ENCODE assay signal across 17 cellular contexts in the genomic region with DNA sequence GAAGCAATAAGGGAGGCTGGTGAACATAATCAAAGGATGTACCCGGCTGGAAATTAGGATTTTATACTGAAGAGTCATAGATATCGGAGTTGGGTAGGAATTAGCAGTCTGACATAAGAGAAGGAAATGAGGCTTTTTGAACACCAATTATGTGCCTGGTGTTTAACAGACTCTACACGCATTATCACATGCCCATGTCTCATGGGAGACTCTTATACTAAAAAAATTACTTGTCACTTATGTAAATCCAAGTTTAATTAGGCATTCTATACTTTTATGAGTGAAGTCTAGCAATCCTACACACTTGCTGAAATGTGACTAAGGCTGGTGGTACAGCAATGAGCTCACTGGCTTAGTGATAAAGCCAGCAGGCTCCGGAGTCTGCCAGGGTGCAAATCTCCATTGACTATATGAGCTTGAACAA.
"Had no signal": no experiment of that assay in that cellular context is flagged by ENCODE, and none has a peak within 500 bp of the region (broad histone marks: within the 10 kb centered on the region; RNA-seq: fewer than 3 reads in every experiment).

No MANE protein-coding gene starts in this region.

- H3K4me1 ChIP-seq: prostate gland had no signal

- H3K9me3 ChIP-seq: prostate gland had no signal

- H3K9me3 Mint-ChIP-seq: activated CD8-positive, alpha-beta T cell treated with anti-CD3 and anti-CD28 coated beads for 36 hours; activated naive CD8-positive, alpha-beta T cell treated with anti-CD3 and anti-CD28 coated beads, Interleukin-2, amount 50 U/mL, for 24 hours; activated T-helper 1 cell treated with anti-CD3 and anti-CD28 coated beads, Interleukin-12 subunit alpha, Interleukin-12 subunit beta, Interleukin-2, Interleukin-4 antibody, amounts not matched to agents 30 ng/mL and 10 ng/mL and 1 ng/mL, durations not matched to agents 14 hours and 24 hours and 36 hours; central memory CD8-positive, alpha-beta T cell; nephron progenitor cell; type B pancreatic cell had no signal

- DNase-seq: activated CD8-positive, alpha-beta memory T cell treated with anti-CD3 and anti-CD28 coated beads, Interleukin-2, amount 50 U/mL, for 4 hours; activated CD8-positive, alpha-beta T cell treated with anti-CD3 and anti-CD28 coated beads for 36 hours; activated naive CD4-positive, alpha-beta T cell treated with Interleukin-2 at 50 U/mL for 16 hours; activated naive CD8-positive, alpha-beta T cell treated with anti-CD3 and anti-CD28 coated beads, Interleukin-2, amount 50 U/mL, for 24 hours; hypothalamus; left colon; nephron progenitor cell; stimulated activated CD4-positive, alpha-beta T cell treated with anti-CD3 and anti-CD28 coated beads, Interleukin-12 subunit alpha, Interleukin-12 subunit beta, amount 100 ng/mL, for 4 hours; stimulated activated naive CD4-positive, alpha-beta T cell; substantia nigra; T-helper 9 cell had no signal

- H3K27ac ChIP-seq: prostate gland had no signal

- H3K27ac Mint-ChIP-seq: activated CD8-positive, alpha-beta T cell treated with anti-CD3 and anti-CD28 coated beads for 36 hours; activated naive CD8-positive, alpha-beta T cell treated with anti-CD3 and anti-CD28 coated beads, Interleukin-2, amount 50 U/mL, for 24 hours; activated T-helper 1 cell treated with anti-CD3 and anti-CD28 coated beads, Interleukin-12 subunit alpha, Interleukin-12 subunit beta, Interleukin-2, Interleukin-4 antibody, amounts not matched to agents 30 ng/mL and 10 ng/mL and 1 ng/mL, durations not matched to agents 14 hours and 24 hours and 36 hours; nephron progenitor cell; type B pancreatic cell had no signal

- ATAC-seq: activated CD8-positive, alpha-beta T cell treated with anti-CD3 and anti-CD28 coated beads for 36 hours; activated naive CD8-positive, alpha-beta T cell treated with anti-CD3 and anti-CD28 coated beads, Interleukin-2, amount 50 U/mL, for 24 hours; left colon; sciatic nerve had no signal

- H3K4me1 Mint-ChIP-seq: activated naive CD8-positive, alpha-beta T cell treated with anti-CD3 and anti-CD28 coated beads, Interleukin-2, amount 50 U/mL, for 24 hours; central memory CD8-positive, alpha-beta T cell had no signal

- H3K4me3 Mint-ChIP-seq: activated CD8-positive, alpha-beta T cell treated with anti-CD3 and anti-CD28 coated beads for 36 hours; activated naive CD8-positive, alpha-beta T cell treated with anti-CD3 and anti-CD28 coated beads, Interleukin-2, amount 50 U/mL, for 24 hours; activated T-helper 1 cell treated with anti-CD3 and anti-CD28 coated beads, Interleukin-12 subunit alpha, Interleukin-12 subunit beta, Interleukin-2, Interleukin-4 antibody, amounts not matched to agents 30 ng/mL and 10 ng/mL and 1 ng/mL, durations not matched to agents 14 hours and 24 hours and 36 hours; central memory CD8-positive, alpha-beta T cell; nephron progenitor cell; type B pancreatic cell had no signal

- H3K4me3 ChIP-seq: lung, prostate gland had no signal

- H3K36me3 ChIP-seq: prostate gland had no signal

- H3K36me3 Mint-ChIP-seq: type B pancreatic cell had no signal
